Comparison of ENCODE assay signal across 1 cellular context in the genomic region with DNA sequence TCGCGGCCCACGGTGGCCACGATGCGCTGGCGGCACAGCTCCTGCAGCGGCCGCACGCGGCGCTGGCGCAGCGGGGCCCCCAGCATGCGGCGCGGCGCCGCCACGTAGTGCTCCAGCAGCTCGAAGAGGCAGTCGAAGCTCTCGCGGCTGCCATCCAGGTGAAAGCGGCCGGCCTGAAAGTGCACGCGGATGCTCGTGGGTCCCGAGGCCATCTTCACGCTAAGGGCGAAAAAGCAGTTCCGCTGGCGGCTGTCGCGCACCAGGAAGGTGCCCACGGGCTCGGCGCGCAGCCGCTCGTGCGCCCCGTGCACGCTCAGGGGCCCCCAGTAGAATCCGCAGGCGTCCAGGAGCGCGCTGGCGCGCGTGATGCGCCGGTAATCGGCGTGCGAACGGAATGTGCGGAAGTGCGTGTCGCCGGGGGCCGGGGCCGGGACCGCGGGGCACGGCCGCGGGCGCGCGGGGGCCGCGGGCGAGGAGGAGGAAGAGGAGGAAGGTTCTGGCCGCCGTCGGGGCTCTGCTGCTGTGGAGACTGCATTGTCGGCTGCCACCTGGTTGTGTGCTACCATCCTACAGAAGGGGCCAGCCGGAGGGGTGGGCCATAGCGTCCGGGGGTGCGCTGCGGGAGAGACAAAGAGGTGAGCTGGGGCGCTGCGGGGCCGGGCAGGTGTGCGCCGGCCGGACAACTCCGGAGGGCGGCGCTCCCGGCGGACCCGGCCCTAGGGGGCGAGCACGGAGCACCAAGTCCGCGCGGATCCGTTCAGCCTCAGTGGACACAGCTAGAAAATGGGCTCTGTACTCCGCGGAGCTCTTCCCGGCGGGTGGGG.
TF ChIP-seq lines count a peak whose summit lies in the region.

No MANE protein-coding gene starts in this region.

TF ChIP-seq in K562, 482 proteins besides CTCF, POLR2A, EP300 and RAD21 (continued from another document and continues in another):
- no peak for TF ChIP-seq FOSL1 (tag; conservative IDR thresholded peaks at IDR 0.05)
- TF ChIP-seq, protein P1, sequence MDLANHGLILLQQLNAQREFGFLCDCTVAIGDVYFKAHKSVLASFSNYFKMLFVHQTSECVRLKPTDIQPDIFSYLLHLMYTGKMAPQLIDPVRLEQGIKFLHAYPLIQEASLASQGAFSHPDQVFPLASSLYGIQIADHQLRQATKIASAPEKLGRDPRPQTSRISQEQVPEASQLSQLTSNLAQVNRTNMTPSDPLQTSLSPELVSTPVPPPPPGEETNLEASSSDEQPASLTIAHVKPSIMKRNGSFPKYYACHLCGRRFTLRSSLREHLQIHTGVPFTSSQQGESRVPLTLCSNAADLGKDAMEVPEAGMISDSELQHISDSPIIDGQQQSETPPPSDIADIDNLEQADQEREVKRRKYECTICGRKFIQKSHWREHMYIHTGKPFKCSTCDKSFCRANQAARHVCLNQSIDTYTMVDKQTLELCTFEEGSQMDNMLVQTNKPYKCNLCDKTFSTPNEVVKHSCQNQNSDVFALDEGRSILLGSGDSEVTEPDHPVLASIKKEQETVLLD (IDR thresholded peaks at IDR 0.05): no peak
- no peak for TF ChIP-seq KLF6 (CRISPR knock-in tag; IDR thresholded peaks at IDR 0.05; ENCODE audit: borderline replicate concordance)
- TF ChIP-seq, protein P2, sequence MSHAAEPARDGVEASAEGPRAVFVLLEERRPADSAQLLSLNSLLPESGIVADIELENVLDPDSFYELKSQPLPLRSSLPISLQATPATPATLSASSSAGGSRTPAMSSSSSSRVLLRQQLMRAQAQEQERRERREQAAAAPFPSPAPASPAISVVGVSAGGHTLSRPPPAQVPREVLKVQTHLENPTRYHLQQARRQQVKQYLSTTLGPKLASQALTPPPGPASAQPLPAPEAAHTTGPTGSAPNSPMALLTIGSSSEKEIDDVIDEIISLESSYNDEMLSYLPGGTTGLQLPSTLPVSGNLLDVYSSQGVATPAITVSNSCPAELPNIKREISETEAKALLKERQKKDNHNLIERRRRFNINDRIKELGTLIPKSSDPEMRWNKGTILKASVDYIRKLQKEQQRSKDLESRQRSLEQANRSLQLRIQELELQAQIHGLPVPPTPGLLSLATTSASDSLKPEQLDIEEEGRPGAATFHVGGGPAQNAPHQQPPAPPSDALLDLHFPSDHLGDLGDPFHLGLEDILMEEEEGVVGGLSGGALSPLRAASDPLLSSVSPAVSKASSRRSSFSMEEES (CRISPR knock-in tag; IDR thresholded peaks at IDR 0.05): no peak
- TF ChIP-seq, protein P3, sequence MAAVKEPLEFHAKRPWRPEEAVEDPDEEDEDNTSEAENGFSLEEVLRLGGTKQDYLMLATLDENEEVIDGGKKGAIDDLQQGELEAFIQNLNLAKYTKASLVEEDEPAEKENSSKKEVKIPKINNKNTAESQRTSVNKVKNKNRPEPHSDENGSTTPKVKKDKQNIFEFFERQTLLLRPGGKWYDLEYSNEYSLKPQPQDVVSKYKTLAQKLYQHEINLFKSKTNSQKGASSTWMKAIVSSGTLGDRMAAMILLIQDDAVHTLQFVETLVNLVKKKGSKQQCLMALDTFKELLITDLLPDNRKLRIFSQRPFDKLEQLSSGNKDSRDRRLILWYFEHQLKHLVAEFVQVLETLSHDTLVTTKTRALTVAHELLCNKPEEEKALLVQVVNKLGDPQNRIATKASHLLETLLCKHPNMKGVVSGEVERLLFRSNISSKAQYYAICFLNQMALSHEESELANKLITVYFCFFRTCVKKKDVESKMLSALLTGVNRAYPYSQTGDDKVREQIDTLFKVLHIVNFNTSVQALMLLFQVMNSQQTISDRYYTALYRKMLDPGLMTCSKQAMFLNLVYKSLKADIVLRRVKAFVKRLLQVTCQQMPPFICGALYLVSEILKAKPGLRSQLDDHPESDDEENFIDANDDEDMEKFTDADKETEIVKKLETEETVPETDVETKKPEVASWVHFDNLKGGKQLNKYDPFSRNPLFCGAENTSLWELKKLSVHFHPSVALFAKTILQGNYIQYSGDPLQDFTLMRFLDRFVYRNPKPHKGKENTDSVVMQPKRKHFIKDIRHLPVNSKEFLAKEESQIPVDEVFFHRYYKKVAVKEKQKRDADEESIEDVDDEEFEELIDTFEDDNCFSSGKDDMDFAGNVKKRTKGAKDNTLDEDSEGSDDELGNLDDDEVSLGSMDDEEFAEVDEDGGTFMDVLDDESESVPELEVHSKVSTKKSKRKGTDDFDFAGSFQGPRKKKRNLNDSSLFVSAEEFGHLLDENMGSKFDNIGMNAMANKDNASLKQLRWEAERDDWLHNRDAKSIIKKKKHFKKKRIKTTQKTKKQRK (IDR thresholded peaks at IDR 0.05; ENCODE audit: borderline replicate concordance, low read depth, low read length): no peak
- TF ChIP-seq ZZZ3 (IDR thresholded peaks at IDR 0.05): no peak
- TF ChIP-seq, protein P4, sequence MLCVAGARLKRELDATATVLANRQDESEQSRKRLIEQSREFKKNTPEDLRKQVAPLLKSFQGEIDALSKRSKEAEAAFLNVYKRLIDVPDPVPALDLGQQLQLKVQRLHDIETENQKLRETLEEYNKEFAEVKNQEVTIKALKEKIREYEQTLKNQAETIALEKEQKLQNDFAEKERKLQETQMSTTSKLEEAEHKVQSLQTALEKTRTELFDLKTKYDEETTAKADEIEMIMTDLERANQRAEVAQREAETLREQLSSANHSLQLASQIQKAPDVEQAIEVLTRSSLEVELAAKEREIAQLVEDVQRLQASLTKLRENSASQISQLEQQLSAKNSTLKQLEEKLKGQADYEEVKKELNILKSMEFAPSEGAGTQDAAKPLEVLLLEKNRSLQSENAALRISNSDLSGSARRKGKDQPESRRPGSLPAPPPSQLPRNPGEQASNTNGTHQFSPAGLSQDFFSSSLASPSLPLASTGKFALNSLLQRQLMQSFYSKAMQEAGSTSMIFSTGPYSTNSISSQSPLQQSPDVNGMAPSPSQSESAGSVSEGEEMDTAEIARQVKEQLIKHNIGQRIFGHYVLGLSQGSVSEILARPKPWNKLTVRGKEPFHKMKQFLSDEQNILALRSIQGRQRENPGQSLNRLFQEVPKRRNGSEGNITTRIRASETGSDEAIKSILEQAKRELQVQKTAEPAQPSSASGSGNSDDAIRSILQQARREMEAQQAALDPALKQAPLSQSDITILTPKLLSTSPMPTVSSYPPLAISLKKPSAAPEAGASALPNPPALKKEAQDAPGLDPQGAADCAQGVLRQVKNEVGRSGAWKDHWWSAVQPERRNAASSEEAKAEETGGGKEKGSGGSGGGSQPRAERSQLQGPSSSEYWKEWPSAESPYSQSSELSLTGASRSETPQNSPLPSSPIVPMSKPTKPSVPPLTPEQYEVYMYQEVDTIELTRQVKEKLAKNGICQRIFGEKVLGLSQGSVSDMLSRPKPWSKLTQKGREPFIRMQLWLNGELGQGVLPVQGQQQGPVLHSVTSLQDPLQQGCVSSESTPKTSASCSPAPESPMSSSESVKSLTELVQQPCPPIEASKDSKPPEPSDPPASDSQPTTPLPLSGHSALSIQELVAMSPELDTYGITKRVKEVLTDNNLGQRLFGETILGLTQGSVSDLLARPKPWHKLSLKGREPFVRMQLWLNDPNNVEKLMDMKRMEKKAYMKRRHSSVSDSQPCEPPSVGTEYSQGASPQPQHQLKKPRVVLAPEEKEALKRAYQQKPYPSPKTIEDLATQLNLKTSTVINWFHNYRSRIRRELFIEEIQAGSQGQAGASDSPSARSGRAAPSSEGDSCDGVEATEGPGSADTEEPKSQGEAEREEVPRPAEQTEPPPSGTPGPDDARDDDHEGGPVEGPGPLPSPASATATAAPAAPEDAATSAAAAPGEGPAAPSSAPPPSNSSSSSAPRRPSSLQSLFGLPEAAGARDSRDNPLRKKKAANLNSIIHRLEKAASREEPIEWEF (CRISPR knock-in tag; IDR thresholded peaks at IDR 0.05): peak; percentile 74; the same call in 1 of the 2 replicates
- no peak for TF ChIP-seq EWSR1 (IDR thresholded peaks at IDR 0.05; ENCODE audit: borderline replicate concordance, low read depth, partially characterized antibody)
- TF ChIP-seq, protein P5, sequence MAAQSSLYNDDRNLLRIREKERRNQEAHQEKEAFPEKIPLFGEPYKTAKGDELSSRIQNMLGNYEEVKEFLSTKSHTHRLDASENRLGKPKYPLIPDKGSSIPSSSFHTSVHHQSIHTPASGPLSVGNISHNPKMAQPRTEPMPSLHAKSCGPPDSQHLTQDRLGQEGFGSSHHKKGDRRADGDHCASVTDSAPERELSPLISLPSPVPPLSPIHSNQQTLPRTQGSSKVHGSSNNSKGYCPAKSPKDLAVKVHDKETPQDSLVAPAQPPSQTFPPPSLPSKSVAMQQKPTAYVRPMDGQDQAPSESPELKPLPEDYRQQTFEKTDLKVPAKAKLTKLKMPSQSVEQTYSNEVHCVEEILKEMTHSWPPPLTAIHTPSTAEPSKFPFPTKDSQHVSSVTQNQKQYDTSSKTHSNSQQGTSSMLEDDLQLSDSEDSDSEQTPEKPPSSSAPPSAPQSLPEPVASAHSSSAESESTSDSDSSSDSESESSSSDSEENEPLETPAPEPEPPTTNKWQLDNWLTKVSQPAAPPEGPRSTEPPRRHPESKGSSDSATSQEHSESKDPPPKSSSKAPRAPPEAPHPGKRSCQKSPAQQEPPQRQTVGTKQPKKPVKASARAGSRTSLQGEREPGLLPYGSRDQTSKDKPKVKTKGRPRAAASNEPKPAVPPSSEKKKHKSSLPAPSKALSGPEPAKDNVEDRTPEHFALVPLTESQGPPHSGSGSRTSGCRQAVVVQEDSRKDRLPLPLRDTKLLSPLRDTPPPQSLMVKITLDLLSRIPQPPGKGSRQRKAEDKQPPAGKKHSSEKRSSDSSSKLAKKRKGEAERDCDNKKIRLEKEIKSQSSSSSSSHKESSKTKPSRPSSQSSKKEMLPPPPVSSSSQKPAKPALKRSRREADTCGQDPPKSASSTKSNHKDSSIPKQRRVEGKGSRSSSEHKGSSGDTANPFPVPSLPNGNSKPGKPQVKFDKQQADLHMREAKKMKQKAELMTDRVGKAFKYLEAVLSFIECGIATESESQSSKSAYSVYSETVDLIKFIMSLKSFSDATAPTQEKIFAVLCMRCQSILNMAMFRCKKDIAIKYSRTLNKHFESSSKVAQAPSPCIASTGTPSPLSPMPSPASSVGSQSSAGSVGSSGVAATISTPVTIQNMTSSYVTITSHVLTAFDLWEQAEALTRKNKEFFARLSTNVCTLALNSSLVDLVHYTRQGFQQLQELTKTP (IDR thresholded peaks at IDR 0.05; ENCODE audit: low read depth in 1 of 2, partially characterized antibody in 2 of 2): no peak
- TF ChIP-seq KLF10 (CRISPR knock-in tag; IDR thresholded peaks at IDR 0.05): no peak
- TF ChIP-seq ARID1B (IDR thresholded peaks at IDR 0.05): no peak
- TF ChIP-seq YBX1 (IDR thresholded peaks at IDR 0.05): no peak
- TF ChIP-seq ZNF140 (CRISPR knock-in tag; IDR thresholded peaks at IDR 0.05): no peak
- no peak for TF ChIP-seq HOXB6 (CRISPR knock-in tag; IDR thresholded peaks at IDR 0.05; ENCODE audit: borderline replicate concordance)
- no peak for TF ChIP-seq ATF1 (CRISPR knock-in tag; IDR thresholded peaks at IDR 0.05)
- TF ChIP-seq ATF1 (tag; IDR thresholded peaks at IDR 0.05): peak; percentile 62
- TF ChIP-seq HCFC1 (IDR thresholded peaks at IDR 0.05; ENCODE audit: low read depth, low read length): no peak; the same call in 1 of the 2 replicates
- TF ChIP-seq FOXA1 (IDR thresholded peaks at IDR 0.05; ENCODE audit: borderline replicate concordance): no peak
- peak; percentile 38 to 66; a peak in 2 of 4 replicates for TF ChIP-seq KDM1A (IDR thresholded peaks at IDR 0.05)
- no peak for TF ChIP-seq ETV6 (IDR thresholded peaks at IDR 0.05; ENCODE audit: borderline replicate concordance in 1 of 2, low read depth in 2 of 2, low read length in 1 of 2)
- peak; percentile 100 for TF ChIP-seq ETV6 (CRISPR knock-in tag; IDR thresholded peaks at IDR 0.05; ENCODE audit: borderline replicate concordance)
- no peak for TF ChIP-seq CC2D1A (IDR thresholded peaks at IDR 0.05)
- TF ChIP-seq CTBP1 (IDR thresholded peaks at IDR 0.05; ENCODE audit: borderline replicate concordance): peak; percentile 65; the same call in 1 of the 2 replicates
- TF ChIP-seq, protein P6, sequence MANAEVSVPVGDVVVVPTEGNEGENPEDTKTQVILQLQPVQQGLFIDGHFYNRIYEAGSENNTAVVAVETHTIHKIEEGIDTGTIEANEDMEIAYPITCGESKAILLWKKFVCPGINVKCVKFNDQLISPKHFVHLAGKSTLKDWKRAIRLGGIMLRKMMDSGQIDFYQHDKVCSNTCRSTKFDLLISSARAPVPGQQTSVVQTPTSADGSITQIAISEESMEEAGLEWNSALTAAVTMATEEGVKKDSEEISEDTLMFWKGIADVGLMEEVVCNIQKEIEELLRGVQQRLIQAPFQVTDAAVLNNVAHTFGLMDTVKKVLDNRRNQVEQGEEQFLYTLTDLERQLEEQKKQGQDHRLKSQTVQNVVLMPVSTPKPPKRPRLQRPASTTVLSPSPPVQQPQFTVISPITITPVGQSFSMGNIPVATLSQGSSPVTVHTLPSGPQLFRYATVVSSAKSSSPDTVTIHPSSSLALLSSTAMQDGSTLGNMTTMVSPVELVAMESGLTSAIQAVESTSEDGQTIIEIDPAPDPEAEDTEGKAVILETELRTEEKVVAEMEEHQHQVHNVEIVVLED (CRISPR knock-in tag; IDR thresholded peaks at IDR 0.05): peak; percentile 77
- TF ChIP-seq TAF15 (IDR thresholded peaks at IDR 0.05; ENCODE audit: low read depth, low read length): no peak
- TF ChIP-seq MAFF (IDR thresholded peaks at IDR 0.05; ENCODE audit: low read length): no peak
- TF ChIP-seq CREM (IDR thresholded peaks at IDR 0.05; ENCODE audit: low read depth): peak; percentile 56
- TF ChIP-seq CHCHD3 (CRISPR knock-in tag; IDR thresholded peaks at IDR 0.05): no peak
- TF ChIP-seq GATAD2B (IDR thresholded peaks at IDR 0.05; ENCODE audit: borderline replicate concordance): 0 out of 2 replicates have a peak, but pooled peaks have one; percentile 7
- no peak for TF ChIP-seq MCM3 (IDR thresholded peaks at IDR 0.05)
- TF ChIP-seq HMG20B (CRISPR knock-in tag; IDR thresholded peaks at IDR 0.05): no peak
- no peak for TF ChIP-seq ZNF830 (CRISPR knock-in tag; IDR thresholded peaks at IDR 0.05)
- no peak for TF ChIP-seq XRCC4 (IDR thresholded peaks at IDR 0.05; ENCODE audit: extremely low read depth, insufficient read depth, insufficient read length)
- no peak for TF ChIP-seq ARHGAP35 (IDR thresholded peaks at IDR 0.05; ENCODE audit: partially characterized antibody)
- TF ChIP-seq ZNF57 (CRISPR knock-in tag; IDR thresholded peaks at IDR 0.05): no peak
- TF ChIP-seq, protein P7, sequence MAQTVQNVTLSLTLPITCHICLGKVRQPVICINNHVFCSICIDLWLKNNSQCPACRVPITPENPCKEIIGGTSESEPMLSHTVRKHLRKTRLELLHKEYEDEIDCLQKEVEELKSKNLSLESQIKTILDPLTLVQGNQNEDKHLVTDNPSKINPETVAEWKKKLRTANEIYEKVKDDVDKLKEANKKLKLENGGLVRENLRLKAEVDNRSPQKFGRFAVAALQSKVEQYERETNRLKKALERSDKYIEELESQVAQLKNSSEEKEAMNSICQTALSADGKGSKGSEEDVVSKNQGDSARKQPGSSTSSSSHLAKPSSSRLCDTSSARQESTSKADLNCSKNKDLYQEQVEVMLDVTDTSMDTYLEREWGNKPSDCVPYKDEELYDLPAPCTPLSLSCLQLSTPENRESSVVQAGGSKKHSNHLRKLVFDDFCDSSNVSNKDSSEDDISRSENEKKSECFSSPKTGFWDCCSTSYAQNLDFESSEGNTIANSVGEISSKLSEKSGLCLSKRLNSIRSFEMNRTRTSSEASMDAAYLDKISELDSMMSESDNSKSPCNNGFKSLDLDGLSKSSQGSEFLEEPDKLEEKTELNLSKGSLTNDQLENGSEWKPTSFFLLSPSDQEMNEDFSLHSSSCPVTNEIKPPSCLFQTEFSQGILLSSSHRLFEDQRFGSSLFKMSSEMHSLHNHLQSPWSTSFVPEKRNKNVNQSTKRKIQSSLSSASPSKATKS (CRISPR knock-in tag; IDR thresholded peaks at IDR 0.05): no peak
- peak; percentile 58 for TF ChIP-seq ZNF24 (IDR thresholded peaks at IDR 0.05)
- TF ChIP-seq ZNF408 (CRISPR knock-in tag; IDR thresholded peaks at IDR 0.05; ENCODE audit: low read depth): no peak
- no peak for TF ChIP-seq ZNF212 (CRISPR knock-in tag; IDR thresholded peaks at IDR 0.05)
- TF ChIP-seq ZNF354B (CRISPR knock-in tag; IDR thresholded peaks at IDR 0.05): no peak
- peak; percentile 94 for TF ChIP-seq RBM25 (IDR thresholded peaks at IDR 0.05; ENCODE audit: low read depth, low read length, severe bottlenecking)
